In the genomic region with DNA sequence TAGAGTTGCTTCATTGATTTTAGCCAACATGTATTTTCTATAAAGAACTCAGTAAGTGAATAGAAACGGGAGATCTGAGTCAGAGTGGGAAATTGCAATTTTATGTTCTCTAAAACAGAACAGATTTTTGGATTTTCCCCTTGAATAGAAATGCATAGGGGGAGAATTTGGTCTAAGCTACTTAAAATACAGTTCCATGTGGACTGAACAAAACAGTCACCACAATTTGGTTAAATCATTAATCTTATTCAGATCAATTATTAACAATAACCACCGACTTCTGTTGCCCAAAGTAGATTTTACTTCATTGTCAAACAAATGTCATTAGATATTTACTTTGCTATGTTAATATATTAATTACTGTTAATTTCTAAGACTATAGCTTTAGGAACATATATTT, we compare ENCODE assay signal across 22 cellular contexts.
DNase-seq lines count a peak whose midpoint lies in the region; ATAC-seq, FAIRE-seq and TF ChIP-seq lines count a peak whose summit lies in the region.
"Had no signal": no experiment of that assay in that cellular context is flagged by ENCODE, and none has a peak within 500 bp of the region (broad histone marks: within the 10 kb centered on the region; RNA-seq: fewer than 3 reads in every experiment).

No MANE protein-coding gene starts in this region.

- H3K27me3 Mint-ChIP-seq in WTC11 (ENCODE audit: low read depth), result no peaks in the 10 kb centered on the region; the same call in 1 of the 2 replicates
- H3K27me3 Mint-ChIP-seq: T-cell had no signal

- no peak overlapping the region for H3K4me3 Mint-ChIP-seq in WTC11
- H3K4me3 Mint-ChIP-seq: CD8-positive, alpha-beta T cell; HFFc6; T-cell had no signal

- peaks cover 17% of the 10 kb centered on the region for H3K9me3 Mint-ChIP-seq in WTC11
- H3K9me3 Mint-ChIP-seq: CD8-positive, alpha-beta T cell had no signal

- no peaks in the 10 kb centered on the region for H3K36me3 Mint-ChIP-seq in WTC11
- H3K36me3 Mint-ChIP-seq: CD8-positive, alpha-beta T cell; T-cell had no signal

- no peak overlapping the region for H3K27ac Mint-ChIP-seq in WTC11
- H3K27ac Mint-ChIP-seq: CD8-positive, alpha-beta T cell; HFFc6; T-cell had no signal

- DNase-seq in GM18507 (ENCODE audit: extremely low spot score, insufficient read length, low read depth) (no peak), left kidney (ENCODE audit: low read depth, low spot score) (peak; percentile 32), putamen (ENCODE audit: low spot score) (no peak), WTC11 (ENCODE audit: low spot score) (no peak), HuH-7 (ENCODE audit: low spot score) (no peak), SHP77 treated with DMSO at 0.1 percent for 48 hours (lab: John Stamatoyannopoulos, UW) (no peak)
- DNase-seq: CD8-positive, alpha-beta T cell; DMS53; H7; NCI-H1105; NCI-H510A; NCI-H82; RPMI8226; SIG-M5; T-cell had no signal

- CTCF ChIA-PET in WTC11 (lab: Charles Lee), result no interaction called here

- ATAC-seq in GM19468 (IDR thresholded peaks at IDR 0.05; ENCODE audit: extremely low read depth, unreplicated experiment) (peak; percentile 32), HG03342 (IDR thresholded peaks at IDR 0.05; ENCODE audit: unreplicated experiment) (peak; percentile 49), WTC11 (no peak)
- ATAC-seq: CD8-positive, alpha-beta T cell; GM12878; K562; SK-N-SH treated with all-trans-retinoic acid at 6 μM for 48 hours; T-cell had no signal

- no peak for TF ChIP-seq CTCF in WTC11 (IDR thresholded peaks at IDR 0.05)

- H3K4me1 Mint-ChIP-seq in WTC11, result no peaks in the 10 kb centered on the region
- H3K4me1 Mint-ChIP-seq: T-cell had no signal

- POLR2A ChIA-PET in WTC11 (lab: Charles Lee), result no interaction called here

- FAIRE-seq in GM18507 (lab: Jason Lieb, UNC), result peak; percentile 12
- FAIRE-seq: A204.1, GM12878, K562 had no signal

TF ChIP-seq in WTC11, 78 proteins besides CTCF, POLR2A, EP300 and RAD21:
- TF ChIP-seq GTF2I (CRISPR knock-in tag; conservative IDR thresholded peaks at IDR 0.05) (no peak), SMAD3 (CRISPR knock-in tag; IDR thresholded peaks at IDR 0.05; ENCODE audit: borderline replicate concordance) (no peak), ZNF121 (CRISPR knock-in tag; IDR thresholded peaks at IDR 0.05) (no peak), TP53 (CRISPR knock-in tag; IDR thresholded peaks at IDR 0.05) (no peak), GABPB1 (CRISPR knock-in tag; IDR thresholded peaks at IDR 0.05) (no peak), HMGA2 (CRISPR knock-in tag; IDR thresholded peaks at IDR 0.05) (no peak), RELA (CRISPR knock-in tag; IDR thresholded peaks at IDR 0.05; ENCODE audit: borderline replicate concordance) (no peak), MXD4 (CRISPR knock-in tag; IDR thresholded peaks at IDR 0.05; ENCODE audit: borderline replicate concordance) (no peak), IRF2 (CRISPR knock-in tag; IDR thresholded peaks at IDR 0.05; ENCODE audit: borderline replicate concordance, low read depth) (no peak)
- TF ChIP-seq, protein P1, sequence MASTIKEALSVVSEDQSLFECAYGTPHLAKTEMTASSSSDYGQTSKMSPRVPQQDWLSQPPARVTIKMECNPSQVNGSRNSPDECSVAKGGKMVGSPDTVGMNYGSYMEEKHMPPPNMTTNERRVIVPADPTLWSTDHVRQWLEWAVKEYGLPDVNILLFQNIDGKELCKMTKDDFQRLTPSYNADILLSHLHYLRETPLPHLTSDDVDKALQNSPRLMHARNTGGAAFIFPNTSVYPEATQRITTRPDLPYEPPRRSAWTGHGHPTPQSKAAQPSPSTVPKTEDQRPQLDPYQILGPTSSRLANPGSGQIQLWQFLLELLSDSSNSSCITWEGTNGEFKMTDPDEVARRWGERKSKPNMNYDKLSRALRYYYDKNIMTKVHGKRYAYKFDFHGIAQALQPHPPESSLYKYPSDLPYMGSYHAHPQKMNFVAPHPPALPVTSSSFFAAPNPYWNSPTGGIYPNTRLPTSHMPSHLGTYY (CRISPR knock-in tag; IDR thresholded peaks at IDR 0.05), result no peak
- TF ChIP-seq, protein P2, sequence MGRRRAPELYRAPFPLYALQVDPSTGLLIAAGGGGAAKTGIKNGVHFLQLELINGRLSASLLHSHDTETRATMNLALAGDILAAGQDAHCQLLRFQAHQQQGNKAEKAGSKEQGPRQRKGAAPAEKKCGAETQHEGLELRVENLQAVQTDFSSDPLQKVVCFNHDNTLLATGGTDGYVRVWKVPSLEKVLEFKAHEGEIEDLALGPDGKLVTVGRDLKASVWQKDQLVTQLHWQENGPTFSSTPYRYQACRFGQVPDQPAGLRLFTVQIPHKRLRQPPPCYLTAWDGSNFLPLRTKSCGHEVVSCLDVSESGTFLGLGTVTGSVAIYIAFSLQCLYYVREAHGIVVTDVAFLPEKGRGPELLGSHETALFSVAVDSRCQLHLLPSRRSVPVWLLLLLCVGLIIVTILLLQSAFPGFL (CRISPR knock-in tag; IDR thresholded peaks at IDR 0.05; ENCODE audit: borderline replicate concordance), result no peak
TF ChIP-seq in WTC11: peak in this region for 0.
